ENCODE assay signal across 28 cellular contexts in genomic region chrX:15050395-15050794, GRCh38.
DNase-seq lines count a peak whose midpoint lies in the region; ATAC-seq and TF ChIP-seq lines count a peak whose summit lies in the region.
"Had no signal": no experiment of that assay in that cellular context is flagged by ENCODE, and none has a peak within 500 bp of the region (broad histone marks: within the 10 kb centered on the region; RNA-seq: fewer than 3 reads in every experiment).

No MANE protein-coding gene starts in this region.

- H3K4me1 Mint-ChIP-seq in HFFc6 (ENCODE audit: low read depth), result peaks cover 8% of the 10 kb centered on the region
- no peaks in the 10 kb centered on the region for H3K4me1 Mint-ChIP-seq in CD8-positive, alpha-beta memory T cell
- H3K4me1 Mint-ChIP-seq: activated naive CD8-positive, alpha-beta T cell treated with anti-CD3 and anti-CD28 coated beads, Interleukin-2, amount 10 ng/mL, durations not matched to agents 7 days and 5 days; stimulated activated naive B cell treated with anti-CD40 and anti-IgM and Interleukin-4, amounts not matched to agents 10 μg/mL and 1 μg/mL and 100 μg/mL, for 72 hours had no signal

- H3K79me2 ChIP-seq in DOHH2 (ENCODE audit: control insufficient read depth, low read length), result no peaks in the 10 kb centered on the region
- H3K79me2 ChIP-seq: parathyroid adenoma had no signal

- DNase-seq in HFFc6, result no peak
- DNase-seq in RKO (ENCODE audit: low spot score), result peak; percentile 5
- peak; percentile 0 for DNase-seq in erythroblast (lab: John Stamatoyannopoulos, UW)
- no peak for DNase-seq in CD8-positive, alpha-beta memory T cell
- DNase-seq: activated CD4-positive, alpha-beta T cell treated with anti-CD3 and anti-CD28 coated beads, Interleukin-2, amount 50 U/mL, for 1 hour; activated CD4-positive, CD25-positive, alpha-beta regulatory T cell; activated gamma-delta T cell; activated naive CD8-positive, alpha-beta T cell treated with anti-CD3 and anti-CD28 coated beads, Interleukin-2, amount 10 ng/mL, durations not matched to agents 7 days and 5 days; activated T-cell treated with anti-CD3 and anti-CD28 coated beads, Interleukin-2, amount 50 U/mL, for 24 hours; aorta; effector CD8-positive, alpha-beta T cell; glutamatergic neuron; GM23248; left lung; MM.1S; NCI-H1417; NCI-H2029 treated with DMSO at 0.1 percent for 48 hours; NCI-H526; retina; stimulated activated naive B cell treated with anti-CD40 and anti-IgM and Interleukin-4, amounts not matched to agents 10 μg/mL and 1 μg/mL and 100 μg/mL, for 72 hours; upper lobe of right lung had no signal

- H3K36me3 Mint-ChIP-seq in HFFc6 (ENCODE audit: low read depth), result no peaks in the 10 kb centered on the region
- peaks cover 0 to 5% (median 1%) of the 10 kb centered on the region in 3 donors for H3K36me3 Mint-ChIP-seq in CD8-positive, alpha-beta memory T cell
- H3K36me3 Mint-ChIP-seq: activated naive CD8-positive, alpha-beta T cell treated with anti-CD3 and anti-CD28 coated beads, Interleukin-2, amount 10 ng/mL, durations not matched to agents 7 days and 5 days; stimulated activated naive B cell treated with anti-CD40 and anti-IgM and Interleukin-4, amounts not matched to agents 10 μg/mL and 1 μg/mL and 100 μg/mL, for 72 hours had no signal

- H3K4me2 ChIP-seq in DOHH2 (ENCODE audit: low read length), result no peak overlapping the region

- no peaks in the 10 kb centered on the region for H3K4me1 ChIP-seq in DOHH2 (ENCODE audit: control insufficient read depth, low read length)
- H3K4me1 ChIP-seq in CD8-positive, alpha-beta memory T cell (ENCODE audit: insufficient read depth, low read length), result no peaks in the 10 kb centered on the region
- H3K4me1 ChIP-seq: left lung, parathyroid adenoma, upper lobe of right lung had no signal

- no peak overlapping the region for H3K27ac ChIP-seq in DOHH2 (ENCODE audit: low read depth, low read length)
- H3K27ac ChIP-seq in CD8-positive, alpha-beta memory T cell (ENCODE audit: low read depth, low read length), result no peak overlapping the region
- H3K27ac ChIP-seq: cardiac muscle cell, epithelial cell of prostate, GM23248, left lung, parathyroid adenoma, skin epidermis, upper lobe of right lung had no signal

- H3K27ac Mint-ChIP-seq in HFFc6, result no peak overlapping the region
- H3K27ac Mint-ChIP-seq in CD8-positive, alpha-beta memory T cell, result no peak overlapping the region
- H3K27ac Mint-ChIP-seq: activated naive CD8-positive, alpha-beta T cell treated with anti-CD3 and anti-CD28 coated beads, Interleukin-2, amount 10 ng/mL, durations not matched to agents 7 days and 5 days; activated T-cell treated with anti-CD3 and anti-CD28 coated beads, Interleukin-2, amount 50 U/mL, for 24 hours; stimulated activated naive B cell treated with anti-CD40 and anti-IgM and Interleukin-4, amounts not matched to agents 10 μg/mL and 1 μg/mL and 100 μg/mL, for 72 hours had no signal

- H3K4me3 ChIP-seq in DOHH2 (ENCODE audit: low read length), result no peak overlapping the region
- no peak overlapping the region for H3K4me3 ChIP-seq in CD8-positive, alpha-beta memory T cell (ENCODE audit: low read length)
- H3K4me3 ChIP-seq: cardiac muscle cell, GM23248, left lung, skin epidermis, upper lobe of right lung had no signal

- H3K27me3 ChIP-seq in DOHH2 (ENCODE audit: control insufficient read depth, low read length), result no peaks in the 10 kb centered on the region
- no peaks in the 10 kb centered on the region for H3K27me3 ChIP-seq in CD8-positive, alpha-beta memory T cell (ENCODE audit: insufficient read depth, low read length, poor library complexity, severe bottlenecking)
- H3K27me3 ChIP-seq: cardiac muscle cell, left lung, upper lobe of right lung had no signal

- ATAC-seq in GM21786 (IDR thresholded peaks at IDR 0.05; ENCODE audit: unreplicated experiment) (no peak), GM18520 (IDR thresholded peaks at IDR 0.05; ENCODE audit: unreplicated experiment) (no peak)
- ATAC-seq: left lung; stimulated activated naive B cell treated with anti-CD40 and anti-IgM and Interleukin-4, amounts not matched to agents 10 μg/mL and 1 μg/mL and 100 μg/mL, for 72 hours; upper lobe of right lung had no signal

- TF ChIP-seq POLR2A in erythroblast (IDR thresholded peaks at IDR 0.05; ENCODE audit: low read length), result no peak

- no peaks in the 10 kb centered on the region for H3K9me2 ChIP-seq in DOHH2 (replicated peaks; ENCODE audit: control insufficient read depth, low read length)

- no peaks in the 10 kb centered on the region for H3K9me3 ChIP-seq in DOHH2 (ENCODE audit: control insufficient read depth, insufficient read depth, low read length)
- H3K9me3 ChIP-seq in CD8-positive, alpha-beta memory T cell (ENCODE audit: low read length), result no peaks in the 10 kb centered on the region
- H3K9me3 ChIP-seq: left lung, upper lobe of right lung had no signal

- POLR2A ChIA-PET in CD8-positive, alpha-beta memory T cell (lab: Charles Lee), result no interaction called here

- no peaks in the 10 kb centered on the region for H3F3A ChIP-seq in DOHH2 (ENCODE audit: control insufficient read depth, insufficient read depth)

- H4K20me1 ChIP-seq in DOHH2 (ENCODE audit: control insufficient read depth, insufficient read depth, low read depth, low read length), result no peaks in the 10 kb centered on the region

- peak; percentile 15 for TF ChIP-seq CTCF in DOHH2 (IDR thresholded peaks at IDR 0.05; ENCODE audit: low read depth, low read length, poor library complexity, severe bottlenecking)
- TF ChIP-seq CTCF in HFFc6 (IDR thresholded peaks at IDR 0.05), result 0 out of 2 replicates have a peak, but pooled peaks have one; percentile 3

- H3K36me3 ChIP-seq in DOHH2 (ENCODE audit: control insufficient read depth, low read length), result no peaks in the 10 kb centered on the region
- no peaks in the 10 kb centered on the region for H3K36me3 ChIP-seq in CD8-positive, alpha-beta memory T cell (ENCODE audit: insufficient read depth, low read length)
- H3K36me3 ChIP-seq: cardiac muscle cell, left lung, upper lobe of right lung had no signal

- H3K9me3 Mint-ChIP-seq in HFFc6, result peaks cover 4% of the 10 kb centered on the region; the same call in 1 of the 2 replicates
- H3K9me3 Mint-ChIP-seq in CD8-positive, alpha-beta memory T cell, result peaks cover 0 to 7% (median 3%) of the 10 kb centered on the region in 5 donors

- H3K27me3 Mint-ChIP-seq in HFFc6 (ENCODE audit: insufficient read depth), result peaks cover 1% of the 10 kb centered on the region
- peaks cover 0 to 3% of the 10 kb centered on the region in 2 donors for H3K27me3 Mint-ChIP-seq in CD8-positive, alpha-beta memory T cell
- H3K27me3 Mint-ChIP-seq: activated naive CD8-positive, alpha-beta T cell treated with anti-CD3 and anti-CD28 coated beads, Interleukin-2, amount 10 ng/mL, durations not matched to agents 7 days and 5 days had no signal

- H3K4me3 Mint-ChIP-seq in HFFc6, result no peak overlapping the region
- H3K4me3 Mint-ChIP-seq in CD8-positive, alpha-beta memory T cell, result no peak overlapping the region
- H3K4me3 Mint-ChIP-seq: activated naive CD8-positive, alpha-beta T cell treated with anti-CD3 and anti-CD28 coated beads, Interleukin-2, amount 10 ng/mL, durations not matched to agents 7 days and 5 days; activated T-cell treated with anti-CD3 and anti-CD28 coated beads, Interleukin-2, amount 50 U/mL, for 24 hours; stimulated activated naive B cell treated with anti-CD40 and anti-IgM and Interleukin-4, amounts not matched to agents 10 μg/mL and 1 μg/mL and 100 μg/mL, for 72 hours had no signal

- CTCF ChIA-PET in CD8-positive, alpha-beta memory T cell (lab: Charles Lee), result no interaction called here

Comparison
In these comparisons a context has a peak if more than half of its experiments do, and no peak if none do; other contexts are left out.
1. DNase-seq: peak in RKO (single experiment) and erythroblast (2 of 2); none in HFFc6 (single experiment) and CD8-positive, alpha-beta memory T cell (0 of 5).